11 cellular contexts compared by ENCODE assay signal in genomic region chr7:97998146-97998545, GRCh38. TPM values are rescaled to one million over a fixed set of nuclear protein-coding genes. Genes with fewer than 3 reads are reported as not detected.
"Had no signal": no experiment of that assay in that cellular context is flagged by ENCODE, and none has a peak within 500 bp of the region (broad histone marks: within the 10 kb centered on the region; RNA-seq: fewer than 3 reads in every experiment).

No MANE protein-coding gene starts in this region.

RNA-seq across cellular contexts. Expression of gene OCM2, which starts 8.2 kb away (rescaled TPM):
- total RNA-seq: OCI-LY7, PC-3, PC-9, Peyer's patch, Right ventricle myocardium inferior, Right ventricle myocardium superior, RPMI7951, SJCRH30, SJSA1, SK-MEL-5 had no signal
- polyA plus RNA-seq: SK-N-SH had no signal
